Comparison of ENCODE assay signal across 8 cellular contexts in the genomic region with DNA sequence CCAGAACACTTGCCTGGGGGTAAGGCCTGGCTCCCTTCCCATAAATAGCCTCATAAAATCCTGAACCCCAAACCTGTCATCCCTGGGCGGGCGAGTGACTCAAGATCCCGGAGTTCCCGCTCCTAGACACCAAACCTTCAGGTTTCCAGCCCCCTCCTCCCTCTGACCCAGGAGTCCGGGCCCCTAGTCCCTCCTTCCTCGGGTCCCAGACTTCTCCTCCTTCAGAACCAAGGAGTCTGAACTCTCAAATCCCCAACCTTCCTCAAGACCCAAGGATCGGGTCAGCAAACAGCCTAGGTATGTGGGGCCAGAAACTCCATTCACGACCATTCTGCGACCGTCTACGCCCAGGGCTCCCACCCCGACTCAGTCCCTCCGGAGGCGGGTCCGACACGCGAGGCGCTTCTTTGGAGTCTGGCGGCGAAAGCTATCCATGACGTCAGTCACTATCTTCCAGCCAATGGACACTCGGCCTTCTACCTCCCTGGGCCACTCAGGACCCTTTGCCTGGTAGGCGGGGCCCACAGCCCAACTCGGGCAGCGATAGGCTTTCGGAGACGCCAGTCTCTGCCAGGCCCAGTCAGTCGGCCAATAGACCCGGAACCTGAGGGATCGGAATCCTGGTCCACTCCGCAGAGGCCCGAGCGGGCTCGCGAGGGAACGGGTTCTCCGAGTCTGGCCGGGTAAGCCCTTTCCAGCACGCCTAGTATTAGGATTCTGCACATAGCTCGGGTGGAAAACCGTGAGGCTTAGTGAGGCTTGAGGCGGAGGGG. TPM values are rescaled to one million over a fixed set of nuclear protein-coding genes. Genes with fewer than 3 reads are reported as not detected.
DNase-seq lines count a peak whose midpoint lies in the region; ATAC-seq and TF ChIP-seq lines count a peak whose summit lies in the region.

No MANE protein-coding gene starts in this region.

- peak overlapping the region; percentile 78 for H3K27ac ChIP-seq in angular gyrus (ENCODE audit: low read depth, low read length)
- peak overlapping the region; percentile 81 for H3K27ac ChIP-seq in left ventricle myocardium inferior (replicated peaks)
- H3K27ac ChIP-seq in upper lobe of right lung, result peak overlapping the region; percentile 67

- H3K9me3 ChIP-seq in left ventricle myocardium inferior (replicated peaks), result no peaks in the 10 kb centered on the region
- no peaks in the 10 kb centered on the region for H3K9me3 ChIP-seq in upper lobe of right lung

- intact Hi-C loops in left ventricle myocardium inferior (cut with micrococcal nuclease), result no loop called here
- intact Hi-C loops in posterior vena cava (cut with DNase I), result no loop called here
- intact Hi-C loops in upper lobe of right lung (cut with DNase I), result no loop called here

- H3K4me1 Mint-ChIP-seq in T-helper 1 cell treated with Interleukin-12 subunit alpha and Interleukin-12 subunit beta and Interleukin-4 antibody, amounts not matched to agents 30 μg/mL and 1 μg/mL, for 36 hours (ENCODE audit: low read depth), result peaks cover 21% of the 10 kb centered on the region

- in situ Hi-C loops in GM13976 (cut with MboI; ENCODE audit: low sequenced_read_pairs, unreplicated experiment), result no loop called here

- peak; percentile 100 for DNase-seq in GM13976 (ENCODE audit: low spot score)
- DNase-seq in NCI-H1694 (lab: John Stamatoyannopoulos, UW), result peak; percentile 99
- DNase-seq in left ventricle myocardium inferior, result peak; percentile 98
- DNase-seq in posterior vena cava (ENCODE audit: low spot score), result peak; percentile 99
- peak; percentile 99 for DNase-seq in upper lobe of right lung

- H3K4me3 Mint-ChIP-seq in T-helper 1 cell treated with Interleukin-12 subunit alpha and Interleukin-12 subunit beta and Interleukin-4 antibody, amounts not matched to agents 30 μg/mL and 1 μg/mL, for 36 hours, result peak overlapping the region; percentile 84

- TF ChIP-seq CTCF in GM13976 (IDR thresholded peaks at IDR 0.05; ENCODE audit: borderline replicate concordance, control extremely low read depth, extremely low read depth, insufficient read depth, missing control alignments) (no peak), left ventricle myocardium inferior (IDR thresholded peaks at IDR 0.05; ENCODE audit: borderline replicate concordance) (no peak), upper lobe of right lung (IDR thresholded peaks at IDR 0.05) (no peak)

- H3K4me1 ChIP-seq in left ventricle myocardium inferior (peaks cover 32% of the 10 kb centered on the region), upper lobe of right lung (peaks cover 20% of the 10 kb centered on the region)

- H3K4me3 ChIP-seq in left ventricle myocardium inferior, result peak overlapping the region; percentile 76
- peak overlapping the region; percentile 60 for H3K4me3 ChIP-seq in upper lobe of right lung

- H3K9me3 Mint-ChIP-seq in T-helper 1 cell treated with Interleukin-12 subunit alpha and Interleukin-12 subunit beta and Interleukin-4 antibody, amounts not matched to agents 30 μg/mL and 1 μg/mL, for 36 hours, result no peaks in the 10 kb centered on the region

- H3K27me3 ChIP-seq in left ventricle myocardium inferior (ENCODE audit: low read depth), result no peaks in the 10 kb centered on the region
- H3K27me3 ChIP-seq in upper lobe of right lung, result no peaks in the 10 kb centered on the region

- H3K27ac Mint-ChIP-seq in T-helper 1 cell treated with Interleukin-12 subunit alpha and Interleukin-12 subunit beta and Interleukin-4 antibody, amounts not matched to agents 30 μg/mL and 1 μg/mL, for 36 hours, result peak overlapping the region; percentile 92

- peaks cover 5% of the 10 kb centered on the region for H3K27me3 Mint-ChIP-seq in T-helper 1 cell treated with Interleukin-12 subunit alpha and Interleukin-12 subunit beta and Interleukin-4 antibody, amounts not matched to agents 30 μg/mL and 1 μg/mL, for 36 hours (ENCODE audit: low read depth)

- ATAC-seq in HG02870 (IDR thresholded peaks at IDR 0.05; ENCODE audit: unreplicated experiment) (peak; percentile 93), upper lobe of right lung (peak; percentile 98)

- H3K36me3 Mint-ChIP-seq in T-helper 1 cell treated with Interleukin-12 subunit alpha and Interleukin-12 subunit beta and Interleukin-4 antibody, amounts not matched to agents 30 μg/mL and 1 μg/mL, for 36 hours (ENCODE audit: low read depth), result peaks cover 6% of the 10 kb centered on the region

- no peaks in the 10 kb centered on the region for H3K36me3 ChIP-seq in left ventricle myocardium inferior
- H3K36me3 ChIP-seq in upper lobe of right lung, result no peaks in the 10 kb centered on the region

RNA-seq across cellular contexts. Expression of a gene that starts 6.6 kb away (rescaled TPM):
- total RNA-seq in left ventricle myocardium inferior, result 0.49 TPM
- under 1 TPM; 0.52 to 0.88 TPM for total RNA-seq in posterior vena cava
- 0.87 TPM for total RNA-seq in upper lobe of right lung

RNA-seq across cellular contexts. Expression of a gene that starts 30.5 kb away (rescaled TPM):
- total RNA-seq in left ventricle myocardium inferior, result 55.8 TPM
- 1 to 10 TPM; 4.4 to 6.7 TPM for total RNA-seq in posterior vena cava
- 3.9 TPM for total RNA-seq in upper lobe of right lung

RNA-seq across cellular contexts. Expression of a gene that starts 46.0 kb away (rescaled TPM):
- total RNA-seq in left ventricle myocardium inferior (not detected), posterior vena cava (not detected), upper lobe of right lung (150 TPM)

Comparison
In these comparisons a context has a peak if more than half of its experiments do, and no peak if none do; other contexts are left out.
1. Peak in every context shown above with its lines: DNase-seq, ATAC-seq, H3K4me3 ChIP-seq and H3K27ac ChIP-seq.
2. RNA of a gene that starts 46.0 kb away (total RNA-seq): 150 TPM in upper lobe of right lung (single experiment); not detected in posterior vena cava and not detected in left ventricle myocardium inferior (single experiment); every median in the first group is over 100 times any median in the second.